Comparison of ENCODE assay signal across 9 cellular contexts in genomic region chr7:149772236-149772820, GRCh38. TPM values are rescaled to one million over a fixed set of nuclear protein-coding genes. Genes with fewer than 3 reads are reported as not detected.
DNase-seq lines count a peak whose midpoint lies in the region; ATAC-seq, FAIRE-seq and TF ChIP-seq lines count a peak whose summit lies in the region.
"Had no signal": no experiment of that assay in that cellular context is flagged by ENCODE, and none has a peak within 500 bp of the region (broad histone marks: within the 10 kb centered on the region; RNA-seq: fewer than 3 reads in every experiment).

No MANE protein-coding gene starts in this region.

- no TSS peak for BruUV-seq in GM12878 (replicated peaks; lab: Mats Ljungman, UMichigan)

- intact Hi-C loops in CD14-positive monocyte (cut with micrococcal nuclease) = loop anchor here (5.0 to 10.0 kb wide), 3 partner anchors 60 to 278 kb away; partner anchors contain the start of genes ZNF746 (in 1 of the 2) and ZNF862 (in 1 of the 2)
- intact Hi-C loops in GM12878 (cut with micrococcal nuclease; ENCODE audit: unreplicated experiment) = no loop called here

- H3K4me3 ChIP-seq in HUES6 (ENCODE audit: low read depth, low read length) (peak overlapping the region; percentile 81), GM12878 (peak overlapping the region; percentile 60; the same call in 1 of the 2 replicates), subcutaneous abdominal adipose tissue (ENCODE audit: low read depth in 1 of 5, low read length in 5 of 5) (peak overlapping the region; percentile 56 to 72 (median 63))

- no peak for TF ChIP-seq RAD21 in GM12878 (IDR thresholded peaks at IDR 0.05; ENCODE audit: insufficient read depth, low read depth, low read length)

- no peak for TF ChIP-seq CTCF in CD14-positive monocyte (IDR thresholded peaks at IDR 0.05)
- TF ChIP-seq CTCF in GM12878 (IDR thresholded peaks at IDR 0.05 in 2 of 3, conservative IDR thresholded peaks at IDR 0.05 in 1 of 3; ENCODE audit: control insufficient read depth in 2 of 3, extremely low read depth in 1 of 3, insufficient read depth in 1 of 3, low read depth in 3 of 3, low read length in 3 of 3) = no peak

- no peak for TF ChIP-seq EP300 in GM12878 (IDR thresholded peaks at IDR 0.05; ENCODE audit: borderline replicate concordance in 1 of 2, control insufficient read depth in 1 of 2, low read depth in 2 of 2, low read length in 2 of 2)

- H3K4me2 ChIP-seq in GM12878 (ENCODE audit: control insufficient read depth, insufficient read depth) = peak overlapping the region; percentile 68; the same call in 1 of the 2 replicates

- POLR2A ChIA-PET in GM12878 (lab: Charles Lee) = interaction anchor here (0.6 to 1.0 kb wide), 3 partner anchors 53 to 661 kb away, joined by 3 to 4 read pairs (median 3); no protein-coding TSS in a partner anchor

- no peak for FAIRE-seq in GM12878 (lab: Jason Lieb, UNC)
- FAIRE-seq: islet of Langerhans had no signal

- CTCF ChIA-PET in GM12878 (lab: Yijun Ruan, JAX) = no interaction called here

- H2AFZ ChIP-seq in GM12878 (ENCODE audit: control insufficient read depth, low read depth, low read length) = no peak overlapping the region

- peak overlapping the region; percentile 81 to 85 for H3K4me3 Mint-ChIP-seq in CD14-positive monocyte

- peaks cover 33 to 36% of the 10 kb centered on the region in 2 donors for H3K36me3 Mint-ChIP-seq in CD14-positive monocyte

- RAD21 ChIA-PET in GM12878 (lab: Charles Lee; ENCODE audit: unreplicated experiment) = interaction anchor here (0.7 kb wide), 1 partner anchor 27 kb away, joined by 3 read pairs; no protein-coding TSS in a partner anchor

- peak overlapping the region; percentile 31 to 92 (median 72) for H3K27ac Mint-ChIP-seq in CD14-positive monocyte

- in situ Hi-C loops in GM12878 (cut with MboI) = no loop called here

- H3K27me3 ChIP-seq in HUES6 (ENCODE audit: control insufficient read depth, insufficient read depth, low read length) (peaks cover 83% of the 10 kb centered on the region), GM12878 (replicated peaks in 1 of 2; ENCODE audit: control insufficient read depth in 2 of 2, insufficient read depth in 2 of 2, low read length in 1 of 2) (no peaks in the 10 kb centered on the region; a peak in 3 of 4 replicates), layer of hippocampus (ENCODE audit: control insufficient read depth, insufficient read depth, low read length) (no peaks in the 10 kb centered on the region), subcutaneous abdominal adipose tissue (ENCODE audit: control insufficient read depth in 5 of 5, insufficient read depth in 4 of 5, low read length in 5 of 5) (no peaks in the 10 kb centered on the region)

- peaks cover 44% of the 10 kb centered on the region for H3K4me1 Mint-ChIP-seq in CD14-positive monocyte

- no peak for TF ChIP-seq POLR2A in GM12878 (IDR thresholded peaks at IDR 0.05; ENCODE audit: low read depth, low read length)

- H3K27me3 Mint-ChIP-seq in CD14-positive monocyte (ENCODE audit: low read depth in 3 of 3) = peaks cover 0 to 5% (median 0%) of the 10 kb centered on the region in 3 donors

- SMC1A ChIA-PET in GM12878 (lab: Charles Lee; ENCODE audit: uncharacterized antibody, unreplicated experiment) = no interaction called here

- H3K79me2 ChIP-seq in GM12878 (ENCODE audit: control insufficient read depth, insufficient read depth, low read length) = no peaks in the 10 kb centered on the region

- H3K9me3 Mint-ChIP-seq in CD14-positive monocyte = peaks cover 0 to 1% (median 0%) of the 10 kb centered on the region in 7 donors

- H3K9ac ChIP-seq in HUES6 (ENCODE audit: low read length) = peak overlapping the region; percentile 39
- no peak overlapping the region for H3K9ac ChIP-seq in GM12878 (ENCODE audit: control insufficient read depth, insufficient read depth, low read length)
- peak overlapping the region in 2 of 5 donors; percentile 41 to 45 for H3K9ac ChIP-seq in subcutaneous abdominal adipose tissue (ENCODE audit: low read length in 5 of 5)

- H3K36me3 ChIP-seq in HUES6 (ENCODE audit: control insufficient read depth, insufficient read depth, low read length) (no peaks in the 10 kb centered on the region), GM12878 (ENCODE audit: control insufficient read depth in 2 of 2, insufficient read depth in 2 of 2, low read length in 1 of 2) (no peaks in the 10 kb centered on the region), subcutaneous abdominal adipose tissue (ENCODE audit: control insufficient read depth in 5 of 5, insufficient read depth in 5 of 5, low read length in 5 of 5) (peaks cover 0 to 18% (median 7%) of the 10 kb centered on the region in 5 donors)

- DNase-seq in CD14-positive monocyte (ENCODE audit: low spot score) (no peak), GM12878 (ENCODE audit: low read depth, low spot score) (no peak), cerebellum (ENCODE audit: low spot score) (no peak)

- H4K20me1 ChIP-seq in GM12878 (ENCODE audit: control insufficient read depth, insufficient read depth) = no peaks in the 10 kb centered on the region; the same call in 1 of the 2 replicates

- no CpG with 5 or more reads among the region's 40 CpGs for WGBS in GM12878 (ENCODE audit: insufficient coverage, insufficient replicate concordance, low lambda C conversion rate, missing lambda C conversion rate)

- ATAC-seq in GM12878 (no peak; the same call in 1 of the 3 replicates), HG02981 (IDR thresholded peaks at IDR 0.05; ENCODE audit: unreplicated experiment) (no peak), HG03460 (IDR thresholded peaks at IDR 0.05; ENCODE audit: unreplicated experiment) (no peak)

- no peaks in the 10 kb centered on the region for H3K9me3 ChIP-seq in HUES6 (ENCODE audit: control insufficient read depth, insufficient read depth, low read depth, low read length)
- no peaks in the 10 kb centered on the region for H3K9me3 ChIP-seq in GM12878 (replicated peaks; ENCODE audit: control insufficient read depth, insufficient read depth, low read length)
- no peaks in the 10 kb centered on the region for H3K9me3 ChIP-seq in subcutaneous abdominal adipose tissue (ENCODE audit: control insufficient read depth in 5 of 5, low read length in 5 of 5)

- H3K27ac ChIP-seq in HUES6 (ENCODE audit: low read depth, low read length) = no peak overlapping the region
- H3K27ac ChIP-seq in GM12878 (ENCODE audit: control insufficient read depth, insufficient read depth) = no peak overlapping the region
- peak overlapping the region; percentile 65 for H3K27ac ChIP-seq in layer of hippocampus (ENCODE audit: low read depth, low read length)
- H3K27ac ChIP-seq in subcutaneous abdominal adipose tissue (ENCODE audit: low read depth, low read length) = no peak overlapping the region

- peaks cover 14% of the 10 kb centered on the region for H3K4me1 ChIP-seq in HUES6 (ENCODE audit: control insufficient read depth, insufficient read depth, low read length)
- H3K4me1 ChIP-seq in GM12878 (ENCODE audit: control insufficient read depth, insufficient read depth, low read length) = no peaks in the 10 kb centered on the region; the same call in 1 of the 2 replicates
- H3K4me1 ChIP-seq in subcutaneous abdominal adipose tissue (ENCODE audit: control insufficient read depth in 5 of 5, insufficient read depth in 5 of 5, low read length in 5 of 5) = peaks cover 2 to 48% (median 37%) of the 10 kb centered on the region in 5 donors

TF ChIP-seq in GM12878, 131 proteins besides CTCF, POLR2A, EP300 and RAD21 (continues in another document):
- TF ChIP-seq CHD2 (IDR thresholded peaks at IDR 0.05; ENCODE audit: borderline replicate concordance, low read depth, low read length) (no peak), BCLAF1 (IDR thresholded peaks at IDR 0.05) (no peak)

RNA-seq across cellular contexts. Expression of gene ZNF467, which starts 1.1 kb away (rescaled TPM):
- 10 to 100 TPM; 43.4 to 52.8 TPM for polyA plus RNA-seq in CD14-positive monocyte
- 0.77 and 0.93 TPM in 2 replicates for total RNA-seq in GM12878 (2013; cell fraction: nucleolus; rRNA removed)
- not detected in 2 replicates for total RNA-seq in GM12878 (2014; rRNA removed)
- not detected in 2 replicates for total RNA-seq in GM12878 (2014; rRNA removed; fragmentation: Illumina TruSeq; extraction: Trizol)
- total RNA-seq in GM12878 (2021) = not detected in 2 replicates
- polyA plus RNA-seq in GM12878 (2011; ENCODE audit: low read depth) = not detected
- not detected in 2 replicates for polyA plus RNA-seq in GM12878 (2011; rRNA removed)
- 0.07 TPM in 1 of 2 replicates, not detected in the other for polyA plus RNA-seq in GM12878 (2011; cell fraction: cytosol; rRNA removed)
- polyA plus RNA-seq in GM12878 (2011; cell fraction: nucleus; rRNA removed) = 0.35 and 0.45 TPM in 2 replicates
- 0.19 and 0.34 TPM in 2 replicates for polyA plus RNA-seq in GM12878 (2012)
- polyA plus RNA-seq in GM12878 (2014; fragmentation: Illumina TruSeq; extraction: Trizol) = not detected in 2 replicates
- not detected for polyA plus RNA-seq in GM12878 (2014; fragmentation: Nextera tagmentation; extraction: Ambion mirVana)
- 0.04 TPM in 1 of 2 replicates, not detected in the other for polyA plus RNA-seq in GM12878 (2014; rRNA removed)
- polyA plus RNA-seq in GM12878 (2016; fragmentation: Nextera tagmentation; extraction: Ambion mirVana) = not detected
- 0.05 TPM in 1 of 2 replicates, not detected in the other for polyA minus RNA-seq in GM12878 (2011; rRNA and poly(A)+ RNA removed)
- polyA minus RNA-seq in GM12878 (2011; cell fraction: cytosol; rRNA and poly(A)+ RNA removed) = not detected in 2 replicates
- polyA minus RNA-seq in GM12878 (2011; cell fraction: nucleus; rRNA and poly(A)+ RNA removed) = not detected in 2 replicates
- 3.2 TPM for total RNA-seq in cerebellum
